1 cellular context compared by ENCODE assay signal in the genomic region with DNA sequence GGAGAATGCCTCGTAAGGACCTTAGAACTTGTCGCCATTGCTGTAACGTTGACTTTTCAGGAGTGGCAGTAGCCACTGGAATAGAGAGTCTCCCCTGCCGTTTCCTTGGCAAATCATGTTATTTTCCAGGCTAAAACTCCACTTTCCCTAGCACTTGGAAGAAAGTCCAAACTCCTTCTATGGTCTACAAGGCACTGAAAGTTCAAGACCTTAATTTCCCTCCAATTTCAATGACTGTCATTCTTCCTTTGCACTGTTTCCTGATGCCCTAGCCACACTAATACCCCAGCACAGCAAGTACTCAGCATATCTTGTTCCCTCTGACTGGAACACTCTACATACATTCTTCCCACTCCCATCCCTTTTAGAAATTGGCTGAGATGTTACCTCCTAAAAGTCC.
TF ChIP-seq lines count a peak whose summit lies in the region.

No MANE protein-coding gene starts in this region.

TF ChIP-seq in K562, 482 proteins besides CTCF, POLR2A, EP300 and RAD21 (continued from another document):
- TF ChIP-seq HNRNPL (IDR thresholded peaks at IDR 0.05; ENCODE audit: low read depth, low read length) (no peak), KDM5B (IDR thresholded peaks at IDR 0.05; ENCODE audit: insufficient replicate concordance, low read depth, low read length) (no peak), ZNF232 (CRISPR knock-in tag; IDR thresholded peaks at IDR 0.05) (no peak), ZNF324 (CRISPR knock-in tag; IDR thresholded peaks at IDR 0.05) (no peak), BRD4 (IDR thresholded peaks at IDR 0.05) (no peak), RCOR1 (IDR thresholded peaks at IDR 0.05; ENCODE audit: borderline replicate concordance in 1 of 2, low read depth in 2 of 2, low read length in 2 of 2) (no peak), CHD4 (IDR thresholded peaks at IDR 0.05; ENCODE audit: insufficient read depth, insufficient replicate concordance, low read depth, low read length, poor library complexity, severe bottlenecking) (no peak), NFIX (CRISPR knock-in tag; IDR thresholded peaks at IDR 0.05; ENCODE audit: low read depth) (no peak), ZNF717 (CRISPR knock-in tag; IDR thresholded peaks at IDR 0.05) (no peak)
- TF ChIP-seq, protein P1, sequence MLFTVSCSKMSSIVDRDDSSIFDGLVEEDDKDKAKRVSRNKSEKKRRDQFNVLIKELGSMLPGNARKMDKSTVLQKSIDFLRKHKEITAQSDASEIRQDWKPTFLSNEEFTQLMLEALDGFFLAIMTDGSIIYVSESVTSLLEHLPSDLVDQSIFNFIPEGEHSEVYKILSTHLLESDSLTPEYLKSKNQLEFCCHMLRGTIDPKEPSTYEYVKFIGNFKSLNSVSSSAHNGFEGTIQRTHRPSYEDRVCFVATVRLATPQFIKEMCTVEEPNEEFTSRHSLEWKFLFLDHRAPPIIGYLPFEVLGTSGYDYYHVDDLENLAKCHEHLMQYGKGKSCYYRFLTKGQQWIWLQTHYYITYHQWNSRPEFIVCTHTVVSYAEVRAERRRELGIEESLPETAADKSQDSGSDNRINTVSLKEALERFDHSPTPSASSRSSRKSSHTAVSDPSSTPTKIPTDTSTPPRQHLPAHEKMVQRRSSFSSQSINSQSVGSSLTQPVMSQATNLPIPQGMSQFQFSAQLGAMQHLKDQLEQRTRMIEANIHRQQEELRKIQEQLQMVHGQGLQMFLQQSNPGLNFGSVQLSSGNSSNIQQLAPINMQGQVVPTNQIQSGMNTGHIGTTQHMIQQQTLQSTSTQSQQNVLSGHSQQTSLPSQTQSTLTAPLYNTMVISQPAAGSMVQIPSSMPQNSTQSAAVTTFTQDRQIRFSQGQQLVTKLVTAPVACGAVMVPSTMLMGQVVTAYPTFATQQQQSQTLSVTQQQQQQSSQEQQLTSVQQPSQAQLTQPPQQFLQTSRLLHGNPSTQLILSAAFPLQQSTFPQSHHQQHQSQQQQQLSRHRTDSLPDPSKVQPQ (CRISPR knock-in tag; IDR thresholded peaks at IDR 0.05; ENCODE audit: borderline replicate concordance), result no peak
- TF ChIP-seq, protein P2, sequence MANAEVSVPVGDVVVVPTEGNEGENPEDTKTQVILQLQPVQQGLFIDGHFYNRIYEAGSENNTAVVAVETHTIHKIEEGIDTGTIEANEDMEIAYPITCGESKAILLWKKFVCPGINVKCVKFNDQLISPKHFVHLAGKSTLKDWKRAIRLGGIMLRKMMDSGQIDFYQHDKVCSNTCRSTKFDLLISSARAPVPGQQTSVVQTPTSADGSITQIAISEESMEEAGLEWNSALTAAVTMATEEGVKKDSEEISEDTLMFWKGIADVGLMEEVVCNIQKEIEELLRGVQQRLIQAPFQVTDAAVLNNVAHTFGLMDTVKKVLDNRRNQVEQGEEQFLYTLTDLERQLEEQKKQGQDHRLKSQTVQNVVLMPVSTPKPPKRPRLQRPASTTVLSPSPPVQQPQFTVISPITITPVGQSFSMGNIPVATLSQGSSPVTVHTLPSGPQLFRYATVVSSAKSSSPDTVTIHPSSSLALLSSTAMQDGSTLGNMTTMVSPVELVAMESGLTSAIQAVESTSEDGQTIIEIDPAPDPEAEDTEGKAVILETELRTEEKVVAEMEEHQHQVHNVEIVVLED (CRISPR knock-in tag; IDR thresholded peaks at IDR 0.05), result no peak
